Comparison of ENCODE assay signal across 18 cellular contexts in genomic region chr7:140054751-140055150, GRCh38.
"Had no signal": no experiment of that assay in that cellular context is flagged by ENCODE, and none has a peak within 500 bp of the region (broad histone marks: within the 10 kb centered on the region; RNA-seq: fewer than 3 reads in every experiment).

No MANE protein-coding gene starts in this region.

- H3K4me1 ChIP-seq: breast epithelium had no signal

- H3K9me3 ChIP-seq: breast epithelium, esophagus squamous epithelium, heart left ventricle, left lung, ovary, thyroid gland, uterus had no signal

- H3K36me3 ChIP-seq: breast epithelium, ovary, thyroid gland, uterus had no signal

- H3K27ac ChIP-seq: breast epithelium, esophagus squamous epithelium, ovary, thyroid gland, uterus had no signal

- H3K27me3 Mint-ChIP-seq: activated CD4-positive, alpha-beta T cell treated with anti-CD3 and anti-CD28 coated beads for 36 hours; activated naive CD8-positive, alpha-beta T cell had no signal

- H3K4me1 Mint-ChIP-seq: neural crest cell had no signal

- H3K27ac Mint-ChIP-seq: activated CD4-positive, alpha-beta T cell treated with anti-CD3 and anti-CD28 coated beads for 36 hours had no signal

- H3K4me3 ChIP-seq: breast epithelium, esophagus squamous epithelium, heart left ventricle, left lung, ovary, thyroid gland, uterus had no signal

- ATAC-seq: activated CD4-positive, alpha-beta T cell treated with anti-CD3 and anti-CD28 coated beads for 36 hours; heart left ventricle; left lung had no signal

- H3K27me3 ChIP-seq: breast epithelium, esophagus squamous epithelium, heart left ventricle, left lung, ovary, thyroid gland, uterus had no signal

- H3K9me3 Mint-ChIP-seq: neural crest cell had no signal

- H3K4me3 Mint-ChIP-seq: activated CD4-positive, alpha-beta T cell treated with anti-CD3 and anti-CD28 coated beads for 36 hours; activated naive CD8-positive, alpha-beta T cell; neural crest cell had no signal

- DNase-seq: activated CD4-positive, alpha-beta T cell treated with anti-CD3 and anti-CD28 coated beads for 36 hours; activated CD8-positive, alpha-beta memory T cell treated with anti-CD3 and anti-CD28 coated beads for 24 hours; activated gamma-delta T cell; aorta; esophagus squamous epithelium; foreskin fibroblast; heart left ventricle; islet precursor cell; left lung; ovary; stimulated activated CD4-positive, alpha-beta T cell treated with anti-CD3 and anti-CD28 coated beads, Interleukin-4, amount 100 ng/mL, for 1 hour; stimulated activated CD8-positive, alpha-beta memory T cell treated with anti-CD3 and anti-CD28 coated beads, Interleukin-4, amount 100 ng/mL, for 48 hours; SW 1271; thyroid gland; uterus had no signal
